3 cellular contexts compared by ENCODE assay signal in the genomic region with DNA sequence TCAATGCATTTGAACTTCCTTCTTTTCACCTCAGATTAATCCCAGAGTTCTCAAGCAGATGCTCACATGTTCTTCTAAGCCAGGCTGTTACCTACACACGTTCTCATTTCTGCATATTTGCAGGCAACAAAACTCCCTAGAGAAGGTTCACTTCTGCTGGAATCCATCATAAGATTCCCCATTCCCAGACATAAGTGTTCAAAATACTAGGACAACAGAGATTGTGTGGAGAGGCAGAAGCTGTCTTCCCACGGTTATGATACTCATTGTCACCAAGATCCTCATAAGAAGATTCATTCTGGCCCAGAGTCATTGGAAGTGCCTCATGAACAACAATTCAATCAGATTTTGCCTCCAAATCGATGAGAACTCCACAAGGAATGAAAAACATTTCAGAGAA.
TF ChIP-seq lines count a peak whose summit lies in the region.

No MANE protein-coding gene starts in this region.

TF ChIP-seq in HCT116, 20 proteins besides CTCF, POLR2A, EP300 and RAD21:
- TF ChIP-seq ZFX (IDR thresholded peaks at IDR 0.05) (no peak), JUND (IDR thresholded peaks at IDR 0.05) (no peak), TCF7L2 (IDR thresholded peaks at IDR 0.05; ENCODE audit: borderline replicate concordance, extremely low read depth, insufficient read depth, insufficient read length) (no peak)
- TF ChIP-seq, protein P1, sequence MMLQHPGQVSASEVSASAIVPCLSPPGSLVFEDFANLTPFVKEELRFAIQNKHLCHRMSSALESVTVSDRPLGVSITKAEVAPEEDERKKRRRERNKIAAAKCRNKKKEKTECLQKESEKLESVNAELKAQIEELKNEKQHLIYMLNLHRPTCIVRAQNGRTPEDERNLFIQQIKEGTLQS (IDR thresholded peaks at IDR 0.05) = no peak

TF ChIP-seq in SK-N-SH treated with all-trans-retinoic acid at 6 μM for 48 hours, 23 proteins besides CTCF, POLR2A, EP300 and RAD21:
- TF ChIP-seq ZNF565 (CRISPR knock-in tag; conservative IDR thresholded peaks at IDR 0.05; ENCODE audit: low read depth) = no peak
- no peak for TF ChIP-seq ESRRG (CRISPR knock-in tag; IDR thresholded peaks at IDR 0.05)

TF ChIP-seq in endothelial cell of umbilical vein, 7 proteins besides CTCF, POLR2A, EP300 and RAD21:
- TF ChIP-seq, protein P2, sequence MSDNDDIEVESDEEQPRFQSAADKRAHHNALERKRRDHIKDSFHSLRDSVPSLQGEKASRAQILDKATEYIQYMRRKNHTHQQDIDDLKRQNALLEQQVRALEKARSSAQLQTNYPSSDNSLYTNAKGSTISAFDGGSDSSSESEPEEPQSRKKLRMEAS (IDR thresholded peaks at IDR 0.05; ENCODE audit: insufficient read depth, insufficient read length) = no peak
- TF ChIP-seq POLR2AphosphoS5 (IDR thresholded peaks at IDR 0.05; ENCODE audit: insufficient read depth, low read depth, low read length) (no peak), MYC (IDR thresholded peaks at IDR 0.05; ENCODE audit: low read depth, low read length) (no peak), FOS (IDR thresholded peaks at IDR 0.05; ENCODE audit: borderline replicate concordance, insufficient read depth, low read length) (no peak), EZH2 (IDR thresholded peaks at IDR 0.05; ENCODE audit: borderline replicate concordance, low read depth, low read length, severe bottlenecking) (no peak), GATA2 (IDR thresholded peaks at IDR 0.05; ENCODE audit: insufficient read depth, insufficient read length, low read depth, low read length) (no peak), JUN (IDR thresholded peaks at IDR 0.05; ENCODE audit: borderline replicate concordance, insufficient read depth, insufficient read length, low read depth) (no peak)
